14 cellular contexts compared by ENCODE assay signal in genomic region chr12:94689646-94690036, GRCh38. TPM values are rescaled to one million over a fixed set of nuclear protein-coding genes. Genes with fewer than 3 reads are reported as not detected.
DNase-seq lines count a peak whose midpoint lies in the region; ATAC-seq, FAIRE-seq and TF ChIP-seq lines count a peak whose summit lies in the region.
"Had no signal": no experiment of that assay in that cellular context is flagged by ENCODE, and none has a peak within 500 bp of the region (broad histone marks: within the 10 kb centered on the region; RNA-seq: fewer than 3 reads in every experiment).

No MANE protein-coding gene starts in this region.

- no peak overlapping the region for H3K9ac ChIP-seq in kidney (ENCODE audit: low read length in 2 of 2)

- H3K36me3 ChIP-seq in heart right ventricle (no peaks in the 10 kb centered on the region), psoas muscle (ENCODE audit: insufficient read depth in 1 of 2, low read depth in 1 of 2) (no peaks in the 10 kb centered on the region), kidney (ENCODE audit: control insufficient read depth in 1 of 2, insufficient read depth in 2 of 2, low read length in 2 of 2) (no peaks in the 10 kb centered on the region)

- TF ChIP-seq POLR2A in H54 (IDR thresholded peaks at IDR 0.05; ENCODE audit: low read depth, low read length) = no peak

- ATAC-seq in Right ventricle myocardium inferior (peak; percentile 61), heart right ventricle (peak in 7 of 8 donors; percentile 33 to 69 (median 51)), psoas muscle (peak in 1 of 4 donors; percentile 14)
- ATAC-seq: Panc1, T-cell had no signal

- WGBS in heart right ventricle, 2 donors = 39 to 44% methylated on average over 9 of the region's 9 CpGs
- 36 to 57% (median 54%) methylated on average over 9 of the region's 9 CpGs for WGBS in psoas muscle, 3 donors

- TF ChIP-seq CTCF in heart right ventricle (IDR thresholded peaks at IDR 0.05) (no peak), psoas muscle (IDR thresholded peaks at IDR 0.05) (no peak), kidney (IDR thresholded peaks at IDR 0.05; ENCODE audit: borderline replicate concordance, extremely low read depth, insufficient read depth) (no peak)

- intact Hi-C loops in Right ventricle myocardium inferior (cut with DNase I) = no loop called here
- intact Hi-C loops in cardiac septum (cut with DNase I) = no loop called here
- intact Hi-C loops in heart right ventricle (cut with DNase I) = no loop called here
- intact Hi-C loops in psoas muscle (cut with DNase I) = no loop called here
- intact Hi-C loops in kidney (cut with DNase I) = no loop called here

- peaks cover 0 to 39% (median 15%) of the 10 kb centered on the region in 9 donors for H3K4me1 ChIP-seq in heart right ventricle
- peaks cover 7% of the 10 kb centered on the region for H3K4me1 ChIP-seq in psoas muscle
- H3K4me1 ChIP-seq in kidney (ENCODE audit: control insufficient read depth in 1 of 2, insufficient read depth in 1 of 2, low read depth in 1 of 2, low read length in 2 of 2) = no peaks in the 10 kb centered on the region

- DNase-seq in Right ventricle myocardium inferior (ENCODE audit: missing footprints) (peak; percentile 62), cardiac septum (ENCODE audit: low spot score) (no peak), heart right ventricle (no peak), psoas muscle (peak in 1 of 2 donors; percentile 25), kidney (no peak), NCI-H1105 treated with DMSO at 0.1 percent for 48 hours (lab: John Stamatoyannopoulos, UW) (no peak), H54 (ENCODE audit: insufficient read length, low spot score) (no peak), KBM-7 (no peak)
- DNase-seq: activated naive CD8-positive, alpha-beta T cell treated with anti-CD3 and anti-CD28 coated beads, Interleukin-2, amount 10 ng/mL, durations not matched to agents 7 days and 5 days; activated T-cell treated with anti-CD3 and anti-CD28 coated beads for 4 hours; stimulated activated naive CD8-positive, alpha-beta T cell treated with anti-CD3 and anti-CD28 coated beads, Interleukin-15, Interleukin-2, amounts not matched to agents 100 U/mL and 50 U/mL, for 24 hours; T-cell had no signal

- FAIRE-seq in kidney (lab: Jason Lieb, UNC) (no peak), H54 (lab: Jason Lieb, UNC) (no peak)
- FAIRE-seq: A204.1 had no signal

- H3K9me3 ChIP-seq in heart right ventricle (no peaks in the 10 kb centered on the region), psoas muscle (no peaks in the 10 kb centered on the region), kidney (ENCODE audit: control insufficient read depth in 1 of 2, low read length in 2 of 2) (no peaks in the 10 kb centered on the region)

- in situ Hi-C loops in KBM-7 (cut with MboI; ENCODE audit: low pct_unique_long_range_greater_than_20kb, low sequenced_read_pairs) = no loop called here

- peak overlapping the region in 6 of 10 donors; percentile 17 to 43 (median 34) for H3K4me3 ChIP-seq in heart right ventricle
- H3K4me3 ChIP-seq in psoas muscle = peak overlapping the region; percentile 29
- H3K4me3 ChIP-seq in kidney (ENCODE audit: low read length in 2 of 2) = no peak overlapping the region

- H3K27ac ChIP-seq in heart right ventricle (peak overlapping the region in 3 of 10 donors; percentile 31 to 48 (median 46)), psoas muscle (no peak overlapping the region), kidney (ENCODE audit: low read depth in 2 of 2, low read length in 2 of 2) (no peak overlapping the region)

- no peaks in the 10 kb centered on the region for H3K27me3 ChIP-seq in heart right ventricle
- no peaks in the 10 kb centered on the region for H3K27me3 ChIP-seq in psoas muscle (ENCODE audit: insufficient read depth in 3 of 3, low read length in 2 of 3)

RNA-seq across cellular contexts. Expression of gene TMCC3, which starts 39.3 kb away (rescaled TPM):
- total RNA-seq in Right ventricle myocardium inferior (1.5 TPM), cardiac septum (2.3 TPM), heart right ventricle (1 to 10 TPM; 1.3 to 7.3 (median 3.7) TPM), psoas muscle (10 to 100 TPM; 18.2 to 61.6 (median 28.0) TPM), kidney (14.7 TPM)
- polyA plus RNA-seq in heart right ventricle (1 to 10 TPM in 1 of 2 donors, under 1 TPM in 1; 0.88 to 2.6 TPM), psoas muscle (10 to 100 TPM; 10.6 to 32.6 (median 10.8) TPM), kidney (ENCODE audit: insufficient read depth, low read depth, low replicate concordance) (6.7 TPM)

Comparison
In these comparisons a context has a peak if more than half of its experiments do, and no peak if none do; other contexts are left out.
1. H3K4me3 ChIP-seq: peak in heart right ventricle (6 of 10) and psoas muscle (single experiment); none in kidney (0 of 2).